Comparison of ENCODE assay signal across 17 cellular contexts in the genomic region with DNA sequence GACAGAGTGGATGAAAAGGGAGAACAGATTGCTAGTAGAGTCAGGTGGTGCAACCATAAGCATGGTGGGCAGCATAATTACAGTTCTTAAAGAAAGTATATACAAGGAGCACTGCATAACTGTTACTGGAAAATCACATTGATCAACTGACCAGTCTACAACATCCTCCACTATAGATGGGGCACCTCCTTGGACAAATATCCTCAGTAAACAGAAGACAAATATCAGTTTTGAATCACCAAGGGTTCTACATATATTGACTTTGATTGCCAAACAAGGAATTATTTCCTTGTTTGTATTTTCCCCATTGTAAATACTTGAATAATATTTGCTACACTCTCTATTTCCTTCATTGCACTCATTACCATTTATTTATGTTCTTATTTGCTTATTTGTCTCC. TPM values are rescaled to one million over a fixed set of nuclear protein-coding genes. Genes with fewer than 3 reads are reported as not detected.
A peak's percentile ranks its signal among the peaks of the same experiment; 100 is the strongest.
DNase-seq lines count a peak whose midpoint lies in the region; ATAC-seq and TF ChIP-seq lines count a peak whose summit lies in the region.
"Had no signal": no experiment of that assay in that cellular context is flagged by ENCODE, and none has a peak within 500 bp of the region (broad histone marks: within the 10 kb centered on the region; RNA-seq: fewer than 3 reads in every experiment).

No MANE protein-coding gene starts in this region.

- TF ChIP-seq CTCF in LNCaP clone FGC (IDR thresholded peaks at IDR 0.05; ENCODE audit: control insufficient read depth, extremely low read depth, insufficient read depth) (no peak), left lung (IDR thresholded peaks at IDR 0.05) (no peak)

- no peak overlapping the region for H3K4me3 Mint-ChIP-seq in activated naive CD4-positive, alpha-beta T cell treated with anti-CD3 and anti-CD28 coated beads for 36 hours
- H3K4me3 Mint-ChIP-seq: B cell; CD4-positive, alpha-beta T cell; CD8-positive, alpha-beta T cell had no signal

- DNase-seq in DMS53 (lab: John Stamatoyannopoulos, UW) (peak; percentile 67), LNCaP clone FGC (ENCODE audit: low read depth) (peak; percentile 69), left lung (no peak)
- no peak for DNase-seq in activated naive CD4-positive, alpha-beta T cell treated with anti-CD3 and anti-CD28 coated beads for 36 hours
- DNase-seq: AML-193; Caco-2; Calu3; CD4-positive, alpha-beta T cell; CD8-positive, alpha-beta T cell; DMS79 treated with DMSO at 0.1 percent for 48 hours; GF-D8 had no signal

- H3K4me1 Mint-ChIP-seq in activated naive CD4-positive, alpha-beta T cell treated with anti-CD3 and anti-CD28 coated beads for 36 hours (ENCODE audit: low read depth): no peaks in the 10 kb centered on the region
- H3K4me1 Mint-ChIP-seq: B cell had no signal

- intact Hi-C loops in activated naive CD4-positive, alpha-beta T cell treated with anti-CD3 and anti-CD28 coated beads for 36 hours (cut with micrococcal nuclease): no loop called here
- intact Hi-C loops in left lung (cut with DNase I): no loop called here

- H3K4me3 ChIP-seq in LNCaP clone FGC (ENCODE audit: low read depth, low read length): no peak overlapping the region
- no peak overlapping the region for H3K4me3 ChIP-seq in left lung
- H3K4me3 ChIP-seq: A549; BLaER1 treated with 17β-estradiol and CSF1 and Interleukin-3, amounts not matched to agents 10 nM and 100 nM had no signal

- H3K4me1 ChIP-seq in left lung: no peaks in the 10 kb centered on the region
- H3K4me1 ChIP-seq: BLaER1 treated with 17β-estradiol and CSF1 and Interleukin-3, amounts not matched to agents 10 nM and 100 nM; Caco-2 had no signal

- no peak overlapping the region for H3K27ac Mint-ChIP-seq in activated naive CD4-positive, alpha-beta T cell treated with anti-CD3 and anti-CD28 coated beads for 36 hours
- H3K27ac Mint-ChIP-seq: B cell; CD4-positive, alpha-beta T cell; CD8-positive, alpha-beta T cell had no signal

- H3K36me3 Mint-ChIP-seq in activated naive CD4-positive, alpha-beta T cell treated with anti-CD3 and anti-CD28 coated beads for 36 hours (ENCODE audit: low read depth): no peaks in the 10 kb centered on the region
- H3K36me3 Mint-ChIP-seq: CD8-positive, alpha-beta T cell had no signal

- CTCF ChIA-PET in activated naive CD4-positive, alpha-beta T cell treated with anti-CD3 and anti-CD28 coated beads for 36 hours (lab: Charles Lee): no interaction called here

- H3K27me3 Mint-ChIP-seq in activated naive CD4-positive, alpha-beta T cell treated with anti-CD3 and anti-CD28 coated beads for 36 hours (ENCODE audit: low read depth): no peaks in the 10 kb centered on the region

- H3K9me3 Mint-ChIP-seq in activated naive CD4-positive, alpha-beta T cell treated with anti-CD3 and anti-CD28 coated beads for 36 hours: no peaks in the 10 kb centered on the region
- H3K9me3 Mint-ChIP-seq: CD4-positive, alpha-beta T cell; CD8-positive, alpha-beta T cell had no signal

- no peaks in the 10 kb centered on the region for H3K36me3 ChIP-seq in left lung
- H3K36me3 ChIP-seq: BLaER1 treated with 17β-estradiol and CSF1 and Interleukin-3, amounts not matched to agents 10 nM and 100 nM had no signal

- no peaks in the 10 kb centered on the region for H3K27me3 ChIP-seq in left lung
- H3K27me3 ChIP-seq: BLaER1 treated with 17β-estradiol and CSF1 and Interleukin-3, amounts not matched to agents 10 nM and 100 nM had no signal

- no peak for ATAC-seq in left lung
- no peak for ATAC-seq in GM19397 (IDR thresholded peaks at IDR 0.05; ENCODE audit: unreplicated experiment)
- ATAC-seq: A549; CD8-positive, alpha-beta T cell had no signal

- no peaks in the 10 kb centered on the region for H3K9me3 ChIP-seq in left lung
- H3K9me3 ChIP-seq: A549; BLaER1 treated with 17β-estradiol and CSF1 and Interleukin-3, amounts not matched to agents 10 nM and 100 nM; Caco-2 had no signal

- H3K27ac ChIP-seq in left lung: no peak overlapping the region
- H3K27ac ChIP-seq: A549; BLaER1 treated with 17β-estradiol and CSF1 and Interleukin-3, amounts not matched to agents 10 nM and 100 nM; C4-2B had no signal

RNA-seq across cellular contexts. Expression of a gene that starts 17.6 kb away (rescaled TPM):
- total RNA-seq in activated naive CD4-positive, alpha-beta T cell treated with anti-CD3 and anti-CD28 coated beads for 36 hours: under 1 TPM; 0.37 to 0.38 TPM
- total RNA-seq in left lung: 1 to 10 TPM; 2.1 to 3.6 TPM

RNA-seq across cellular contexts. Expression of a gene that starts 26.6 kb away (rescaled TPM):
- not detected for total RNA-seq in activated naive CD4-positive, alpha-beta T cell treated with anti-CD3 and anti-CD28 coated beads for 36 hours
- total RNA-seq in left lung: 1 to 10 TPM; 8.8 to 9.2 TPM
- total RNA-seq: A172; B cell; CD4-positive, alpha-beta T cell; CD8-positive, alpha-beta T cell had no signal

Comparison
In these comparisons a context has a peak if more than half of its experiments do, and no peak if none do; other contexts are left out.
1. DNase-seq: peak in DMS53 (single experiment) and LNCaP clone FGC (single experiment); none in activated naive CD4-positive, alpha-beta T cell treated with anti-CD3 and anti-CD28 coated beads for 36 hours (single experiment) and left lung (0 of 2).
2. RNA of a gene that starts 26.6 kb away (total RNA-seq): 8.8 to 9.2 TPM in left lung; not detected in activated naive CD4-positive, alpha-beta T cell treated with anti-CD3 and anti-CD28 coated beads for 36 hours; every median in the first group is over 4 times any median in the second.